12 cellular contexts compared by ENCODE assay signal in genomic region chr1:206049293-206049692, GRCh38. TPM values are rescaled to one million over a fixed set of nuclear protein-coding genes. Genes with fewer than 3 reads are reported as not detected.
DNase-seq lines count a peak whose midpoint lies in the region; ATAC-seq, FAIRE-seq and TF ChIP-seq lines count a peak whose summit lies in the region.
"Had no signal": no experiment of that assay in that cellular context is flagged by ENCODE, and none has a peak within 500 bp of the region (broad histone marks: within the 10 kb centered on the region; RNA-seq: fewer than 3 reads in every experiment).

No MANE protein-coding gene starts in this region.

- peaks cover 21% of the 10 kb centered on the region for H3K27me3 Mint-ChIP-seq in activated CD4-positive, alpha-beta T cell treated with anti-CD3 and anti-CD28 coated beads, Interleukin-2, amount 10 ng/mL, durations not matched to agents 24 days and 14 days
- H3K27me3 Mint-ChIP-seq in glutamatergic neuron (ENCODE audit: unreplicated experiment) = peaks cover 2% of the 10 kb centered on the region
- H3K27me3 Mint-ChIP-seq: CD4-positive, alpha-beta memory T cell had no signal

- no peaks in the 10 kb centered on the region for H3K36me3 Mint-ChIP-seq in activated CD4-positive, alpha-beta T cell treated with anti-CD3 and anti-CD28 coated beads, Interleukin-2, amount 10 ng/mL, durations not matched to agents 24 days and 14 days (ENCODE audit: low read depth)
- peaks cover 5% of the 10 kb centered on the region for H3K36me3 Mint-ChIP-seq in glutamatergic neuron (ENCODE audit: unreplicated experiment)
- H3K36me3 Mint-ChIP-seq: CD4-positive, alpha-beta memory T cell had no signal

- TF ChIP-seq POLR2A in GM12892 (IDR thresholded peaks at IDR 0.05; ENCODE audit: low read depth, low read length) = no peak

- no peak for TF ChIP-seq CTCF in glutamatergic neuron (IDR thresholded peaks at IDR 0.05; ENCODE audit: partially characterized antibody, unreplicated experiment)

- FAIRE-seq in GM12892 (lab: Jason Lieb, UNC) (peak; percentile 88), GM19239 (lab: Jason Lieb, UNC) (peak; percentile 94)

- no peak for DNase-seq in GM12892 (ENCODE audit: insufficient read length)
- no peak for DNase-seq in GM19239 (ENCODE audit: insufficient read length, low spot score)
- no peak for DNase-seq in activated CD4-positive, alpha-beta T cell treated with anti-CD3 and anti-CD28 coated beads, Interleukin-2, amount 10 ng/mL, durations not matched to agents 24 days and 14 days
- no peak for DNase-seq in NCI-H2227 (lab: John Stamatoyannopoulos, UW; ENCODE audit: unreplicated experiment)
- DNase-seq in NCI-H748 (lab: John Stamatoyannopoulos, UW; ENCODE audit: unreplicated experiment) = no peak
- DNase-seq in glutamatergic neuron = no peak
- DNase-seq: CD4-positive, alpha-beta memory T cell; effector memory CD4-positive, alpha-beta T cell; NCI-H2081 treated with DMSO at 0.1 percent for 48 hours had no signal

- no peak overlapping the region for H3K4me3 Mint-ChIP-seq in activated CD4-positive, alpha-beta T cell treated with anti-CD3 and anti-CD28 coated beads, Interleukin-2, amount 10 ng/mL, durations not matched to agents 24 days and 14 days
- no peak overlapping the region for H3K4me3 Mint-ChIP-seq in glutamatergic neuron (ENCODE audit: unreplicated experiment)
- H3K4me3 Mint-ChIP-seq: CD4-positive, alpha-beta memory T cell had no signal

- intact Hi-C loops in activated CD4-positive, alpha-beta T cell treated with anti-CD3 and anti-CD28 coated beads, Interleukin-2, amount 10 ng/mL, durations not matched to agents 24 days and 14 days (cut with micrococcal nuclease) = no loop called here

- no peak overlapping the region for H3K27ac Mint-ChIP-seq in activated CD4-positive, alpha-beta T cell treated with anti-CD3 and anti-CD28 coated beads, Interleukin-2, amount 10 ng/mL, durations not matched to agents 24 days and 14 days
- H3K27ac Mint-ChIP-seq in glutamatergic neuron (ENCODE audit: unreplicated experiment) = no peak overlapping the region

- ATAC-seq in HG02852 (IDR thresholded peaks at IDR 0.05; ENCODE audit: unreplicated experiment) = peak; percentile 41
- peak; percentile 43 for ATAC-seq in HG03575 (IDR thresholded peaks at IDR 0.05; ENCODE audit: extremely low read depth, insufficient number of reproducible peaks, low FRiP score, unreplicated experiment)

- no peaks in the 10 kb centered on the region for H3K9me3 Mint-ChIP-seq in activated CD4-positive, alpha-beta T cell treated with anti-CD3 and anti-CD28 coated beads, Interleukin-2, amount 10 ng/mL, durations not matched to agents 24 days and 14 days
- no peaks in the 10 kb centered on the region for H3K9me3 Mint-ChIP-seq in glutamatergic neuron (ENCODE audit: unreplicated experiment)
- H3K9me3 Mint-ChIP-seq: CD4-positive, alpha-beta memory T cell had no signal

- H3K4me1 Mint-ChIP-seq in activated CD4-positive, alpha-beta T cell treated with anti-CD3 and anti-CD28 coated beads, Interleukin-2, amount 10 ng/mL, durations not matched to agents 24 days and 14 days = peaks cover 31% of the 10 kb centered on the region
- H3K4me1 Mint-ChIP-seq in glutamatergic neuron (ENCODE audit: low read depth, unreplicated experiment) = no peaks in the 10 kb centered on the region

RNA-seq across cellular contexts. Expression of gene RHEX, which starts 3.7 kb away (rescaled TPM):
- polyA plus RNA-seq in GM12892 (2012; ENCODE audit: missing spikeins) = 1.8 TPM
- not detected in 2 replicates for total RNA-seq in activated CD4-positive, alpha-beta T cell treated with anti-CD3 and anti-CD28 coated beads, Interleukin-2, amount 10 ng/mL, durations not matched to agents 24 days and 14 days
- total RNA-seq in glutamatergic neuron (ENCODE audit: unreplicated experiment) = not detected
- total RNA-seq: myocyte had no signal

RNA-seq across cellular contexts. Expression of gene CTSE, which starts 25.6 kb away (rescaled TPM):
- polyA plus RNA-seq in GM12892 (2012; ENCODE audit: missing spikeins) = not detected
- not detected in 2 replicates for total RNA-seq in activated CD4-positive, alpha-beta T cell treated with anti-CD3 and anti-CD28 coated beads, Interleukin-2, amount 10 ng/mL, durations not matched to agents 24 days and 14 days
- total RNA-seq in glutamatergic neuron (ENCODE audit: unreplicated experiment) = not detected
- total RNA-seq: CD4-positive, alpha-beta memory T cell; myocyte had no signal
- polyA plus RNA-seq: CD4-positive, alpha-beta memory T cell had no signal

RNA-seq across cellular contexts. Expression of gene RAB7B, which starts 46.1 kb away (rescaled TPM):
- not detected for polyA plus RNA-seq in GM12892 (2012; ENCODE audit: missing spikeins)
- not detected in 2 replicates for total RNA-seq in activated CD4-positive, alpha-beta T cell treated with anti-CD3 and anti-CD28 coated beads, Interleukin-2, amount 10 ng/mL, durations not matched to agents 24 days and 14 days
- total RNA-seq in glutamatergic neuron (ENCODE audit: unreplicated experiment) = not detected
- polyA plus RNA-seq: CD4-positive, alpha-beta memory T cell had no signal
